1 cellular context compared by ENCODE assay signal in the genomic region with DNA sequence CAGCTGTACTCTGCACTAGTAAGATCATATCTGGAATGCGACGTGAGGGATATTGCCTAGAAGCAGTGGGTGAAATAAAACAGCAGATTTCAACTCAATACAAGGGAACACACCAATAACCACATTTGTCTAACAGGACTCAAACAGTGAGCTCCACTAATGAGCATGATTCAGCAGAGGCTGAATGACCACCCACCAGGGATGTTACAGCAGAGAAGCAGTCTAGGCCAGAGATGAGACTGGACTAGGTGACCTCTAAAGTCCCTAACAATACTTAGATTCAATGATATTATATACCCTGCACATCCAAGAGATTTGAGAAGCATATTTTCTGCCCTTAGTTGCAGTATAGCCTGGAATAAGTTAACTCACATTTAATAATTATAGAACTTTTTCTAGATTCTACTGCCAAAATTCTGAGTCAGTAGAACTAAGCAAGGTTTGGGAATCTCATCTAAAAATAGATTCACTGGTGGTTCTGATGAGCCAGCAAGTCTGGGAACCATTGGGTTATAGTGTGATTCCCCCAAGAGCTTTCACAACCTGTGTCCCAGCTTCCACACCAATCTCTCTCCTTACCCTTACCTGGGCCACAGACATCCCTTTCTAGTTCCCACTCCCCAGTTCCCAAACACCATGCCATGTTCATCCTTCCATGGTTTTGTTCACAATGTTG.
TF ChIP-seq lines count a peak whose summit lies in the region.

No MANE protein-coding gene starts in this region.

TF ChIP-seq in IMR-90, 13 proteins besides CTCF, POLR2A, EP300 and RAD21:
- TF ChIP-seq RCOR1 (IDR thresholded peaks at IDR 0.05; ENCODE audit: insufficient replicate concordance, low read length) (no peak), MAZ (IDR thresholded peaks at IDR 0.05; ENCODE audit: borderline replicate concordance, low read depth, low read length) (no peak), BHLHE40 (IDR thresholded peaks at IDR 0.05; ENCODE audit: low read depth, low read length) (no peak), MAFK (IDR thresholded peaks at IDR 0.05; ENCODE audit: low read depth, low read length) (no peak), CHD1 (IDR thresholded peaks at IDR 0.05; ENCODE audit: low read depth, low read length) (no peak), SMC3 (IDR thresholded peaks at IDR 0.05; ENCODE audit: low read depth, low read length) (no peak), NFE2L2 (IDR thresholded peaks at IDR 0.05; ENCODE audit: low read depth, low read length) (no peak), FOS (IDR thresholded peaks at IDR 0.05; ENCODE audit: low read depth, low read length) (no peak), CEBPB (IDR thresholded peaks at IDR 0.05; ENCODE audit: low read depth, low read length) (no peak), MXI1 (IDR thresholded peaks at IDR 0.05; ENCODE audit: borderline replicate concordance, low read depth, low read length) (no peak), ELK1 (IDR thresholded peaks at IDR 0.05; ENCODE audit: borderline replicate concordance, low read depth, low read length) (no peak), RFX5 (IDR thresholded peaks at IDR 0.05; ENCODE audit: low read depth, low read length) (no peak)
- TF ChIP-seq, protein P1, sequence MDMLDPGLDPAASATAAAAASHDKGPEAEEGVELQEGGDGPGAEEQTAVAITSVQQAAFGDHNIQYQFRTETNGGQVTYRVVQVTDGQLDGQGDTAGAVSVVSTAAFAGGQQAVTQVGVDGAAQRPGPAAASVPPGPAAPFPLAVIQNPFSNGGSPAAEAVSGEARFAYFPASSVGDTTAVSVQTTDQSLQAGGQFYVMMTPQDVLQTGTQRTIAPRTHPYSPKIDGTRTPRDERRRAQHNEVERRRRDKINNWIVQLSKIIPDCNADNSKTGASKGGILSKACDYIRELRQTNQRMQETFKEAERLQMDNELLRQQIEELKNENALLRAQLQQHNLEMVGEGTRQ (IDR thresholded peaks at IDR 0.05; ENCODE audit: low read depth, low read length): no peak
